8 cellular contexts compared by ENCODE assay signal in the genomic region with DNA sequence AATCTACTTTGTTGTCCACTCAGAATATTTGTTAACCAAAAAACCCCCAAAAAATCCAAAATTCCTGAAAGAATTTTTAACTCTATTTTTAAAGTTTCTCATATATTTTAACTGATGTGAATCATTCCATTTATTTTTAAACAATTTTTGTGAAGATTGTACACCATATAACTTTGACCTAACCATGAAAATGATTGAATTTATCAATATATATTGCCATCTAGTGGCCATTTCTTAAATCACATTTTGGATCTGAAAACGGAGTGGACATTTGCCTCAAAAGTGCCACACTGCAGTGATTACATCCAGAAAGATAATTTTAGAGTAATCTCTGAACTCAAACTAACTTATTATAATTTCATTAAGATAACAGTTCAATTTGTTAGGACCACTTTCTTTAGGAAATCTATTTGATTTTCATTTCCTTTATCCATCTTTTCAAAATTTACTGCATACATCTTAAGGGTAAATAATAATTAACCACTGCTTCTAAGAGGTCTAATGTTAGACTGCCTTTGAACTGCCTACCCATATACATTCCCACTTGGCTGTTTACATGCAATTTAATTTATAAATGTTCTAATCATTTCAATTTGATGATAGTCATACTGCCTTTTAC.
DNase-seq lines count a peak whose midpoint lies in the region; ATAC-seq and TF ChIP-seq lines count a peak whose summit lies in the region.

No MANE protein-coding gene starts in this region.

- peak; percentile 41 to 61 for DNase-seq in cardiac muscle cell (ENCODE audit: low read depth in 1 of 2, low spot score in 1 of 2)
- no peak for DNase-seq in Right ventricle myocardium inferior (ENCODE audit: missing footprints)
- DNase-seq in NCI-H69 (lab: John Stamatoyannopoulos, UW): peak; percentile 66
- DNase-seq in dermis blood vessel endothelial cell: peak; percentile 53
- no peak for DNase-seq in osteoblast (ENCODE audit: insufficient read length, low spot score, missing footprints)
- DNase-seq in stimulated activated CD8-positive, alpha-beta memory T cell treated with anti-CD3 and anti-CD28 coated beads, Interleukin-4, amount 100 ng/mL, for 48 hours: no peak
- DNase-seq in occipital lobe (lab: John Stamatoyannopoulos, UW): no peak

- ATAC-seq in Right ventricle myocardium inferior: no peak
- ATAC-seq in HG02970 (IDR thresholded peaks at IDR 0.05; ENCODE audit: low FRiP score, unreplicated experiment): peak; percentile 76

- H2AFZ ChIP-seq in osteoblast (ENCODE audit: low read length): no peak overlapping the region

- no peaks in the 10 kb centered on the region for H3K36me3 ChIP-seq in cardiac muscle cell
- H3K36me3 ChIP-seq in osteoblast (ENCODE audit: insufficient read depth, low read length): no peaks in the 10 kb centered on the region

- H3K27ac ChIP-seq in cardiac muscle cell (no peak overlapping the region), osteoblast (ENCODE audit: low read depth, low read length) (no peak overlapping the region)

- H3K27me3 ChIP-seq in cardiac muscle cell: no peaks in the 10 kb centered on the region
- H3K27me3 ChIP-seq in osteoblast (ENCODE audit: insufficient read depth, low read length): no peaks in the 10 kb centered on the region

- TF ChIP-seq CTCF in cardiac muscle cell (IDR thresholded peaks at IDR 0.05; ENCODE audit: low read depth, low read length): peak; percentile 45
- TF ChIP-seq CTCF in osteoblast (IDR thresholded peaks at IDR 0.05; ENCODE audit: extremely low read depth, low read depth, low read length): peak; percentile 53

- no peak overlapping the region for H3K4me2 ChIP-seq in osteoblast (ENCODE audit: insufficient read depth, low read length)

- intact Hi-C loops in Right ventricle myocardium inferior (cut with DNase I): loop anchor here (10.0 kb wide), 1 partner anchor 773 kb away; no protein-coding TSS in a partner anchor

- H3K4me1 ChIP-seq in cardiac muscle cell (ENCODE audit: low read depth) (no peaks in the 10 kb centered on the region), osteoblast (ENCODE audit: insufficient read depth, low read length) (no peaks in the 10 kb centered on the region)

- H3K4me3 ChIP-seq in cardiac muscle cell: no peak overlapping the region
- H3K4me3 ChIP-seq in osteoblast (ENCODE audit: insufficient read depth, low read length): no peak overlapping the region

- H3K9me3 ChIP-seq in cardiac muscle cell (ENCODE audit: low read depth) (no peaks in the 10 kb centered on the region), osteoblast (ENCODE audit: low read depth, low read length) (no peaks in the 10 kb centered on the region)

- no peaks in the 10 kb centered on the region for H3K79me2 ChIP-seq in osteoblast (ENCODE audit: insufficient read depth, low read length)

- no peaks in the 10 kb centered on the region for H4K20me1 ChIP-seq in osteoblast (ENCODE audit: insufficient read depth, low read length)

Comparison
In these comparisons a context has a peak if more than half of its experiments do, and no peak if none do; other contexts are left out.
1. DNase-seq: peak in cardiac muscle cell (2 of 2), NCI-H69 (single experiment) and dermis blood vessel endothelial cell (single experiment); none in Right ventricle myocardium inferior (single experiment), osteoblast (single experiment), stimulated activated CD8-positive, alpha-beta memory T cell treated with anti-CD3 and anti-CD28 coated beads, Interleukin-4, amount 100 ng/mL, for 48 hours (single experiment) and occipital lobe (single experiment).